ENCODE assay signal across 9 cellular contexts in the genomic region with DNA sequence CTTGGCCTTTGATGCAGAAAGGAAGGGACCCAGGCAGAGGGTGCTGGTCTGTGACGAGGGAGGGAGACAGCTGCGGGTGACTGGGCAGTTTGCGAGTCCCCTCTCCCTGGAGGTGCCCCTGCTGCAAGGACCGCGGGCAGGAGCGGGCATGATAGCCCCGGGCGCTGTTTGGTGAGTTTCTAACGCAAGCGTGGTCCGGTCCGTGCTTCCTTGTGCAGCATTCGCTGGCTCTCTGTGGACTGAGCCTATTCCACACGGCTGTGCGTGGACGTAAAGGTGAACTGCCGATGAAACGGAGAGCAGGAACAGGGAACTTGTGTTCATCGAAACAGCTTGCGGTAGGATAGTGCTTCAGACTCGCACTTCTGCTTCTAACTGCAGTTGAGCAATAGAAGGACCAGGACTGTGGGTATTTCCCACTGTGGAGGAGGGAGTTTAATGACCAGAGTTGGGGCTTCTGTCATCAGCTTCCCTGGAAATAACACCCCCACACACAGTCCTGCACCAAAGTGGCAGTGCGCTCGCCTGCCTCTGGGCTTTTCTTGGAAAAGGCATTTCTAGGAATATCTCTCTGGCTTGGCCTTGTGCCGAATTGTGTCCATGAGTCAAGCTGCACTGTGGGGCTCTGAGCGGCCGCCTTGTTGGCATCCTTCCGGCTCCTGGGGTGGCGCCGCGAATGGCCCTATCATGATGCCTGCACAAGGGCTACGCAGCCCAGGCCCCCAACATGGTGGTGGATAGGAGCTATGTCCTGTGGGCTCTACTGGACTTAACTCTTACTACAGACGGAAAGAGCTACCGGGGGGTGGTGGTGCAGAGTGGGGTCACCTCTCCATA. TPM values are rescaled to one million over a fixed set of nuclear protein-coding genes. Genes with fewer than 3 reads are reported as not detected.
DNase-seq lines count a peak whose midpoint lies in the region; ATAC-seq, FAIRE-seq and TF ChIP-seq lines count a peak whose summit lies in the region.
"Had no signal": no experiment of that assay in that cellular context is flagged by ENCODE, and none has a peak within 500 bp of the region (broad histone marks: within the 10 kb centered on the region; RNA-seq: fewer than 3 reads in every experiment).

No MANE protein-coding gene starts in this region.

- H3K4me3 Mint-ChIP-seq in activated T-helper 2 cell treated with anti-CD3 and anti-CD28 coated beads, Interferon-gamma antibody, Interleukin-2, Interleukin-4, amounts not matched to agents 10 μg/mL and 5 μg/mL and 100 μg/mL, durations not matched to agents 14 hours and 24 hours and 36 hours (ENCODE audit: low read depth): no peak overlapping the region

- H3K36me3 ChIP-seq in neutrophil: peaks cover under 1% of the 10 kb centered on the region

- peak overlapping the region; percentile 14 to 18 for H3K4me3 ChIP-seq in neutrophil (ENCODE audit: low read depth in 1 of 2, low read length in 1 of 2)

- no peak for DNase-seq in activated T-helper 2 cell treated with anti-CD3 and anti-CD28 coated beads, Interferon-gamma antibody, Interleukin-2, Interleukin-4, amounts not matched to agents 10 μg/mL and 5 μg/mL and 100 μg/mL, durations not matched to agents 14 hours and 24 hours and 36 hours (ENCODE audit: low spot score)
- DNase-seq in urothelium cell line (ENCODE audit: low spot score): no peak
- no peak for DNase-seq in T-helper 1 cell
- no peak for DNase-seq in hepatic stellate cell (ENCODE audit: low spot score)
- DNase-seq in GDM1 (lab: John Stamatoyannopoulos, UW): no peak
- DNase-seq: dermis blood vessel endothelial cell had no signal

- H3K9me3 ChIP-seq in neutrophil: no peaks in the 10 kb centered on the region

- no peaks in the 10 kb centered on the region for H3K27me3 ChIP-seq in neutrophil

- ATAC-seq in GM18861 (IDR thresholded peaks at IDR 0.05; ENCODE audit: unreplicated experiment) (peak; percentile 16), HG02678 (IDR thresholded peaks at IDR 0.05; ENCODE audit: unreplicated experiment) (peak; percentile 38)

- peaks cover 10% of the 10 kb centered on the region for H3K36me3 Mint-ChIP-seq in activated T-helper 2 cell treated with anti-CD3 and anti-CD28 coated beads, Interferon-gamma antibody, Interleukin-2, Interleukin-4, amounts not matched to agents 10 μg/mL and 5 μg/mL and 100 μg/mL, durations not matched to agents 14 hours and 24 hours and 36 hours (ENCODE audit: low read depth)

- peak overlapping the region; percentile 17 for H3K27ac Mint-ChIP-seq in activated T-helper 2 cell treated with anti-CD3 and anti-CD28 coated beads, Interferon-gamma antibody, Interleukin-2, Interleukin-4, amounts not matched to agents 10 μg/mL and 5 μg/mL and 100 μg/mL, durations not matched to agents 14 hours and 24 hours and 36 hours

- FAIRE-seq in urothelium cell line (lab: Jason Lieb, UNC): no peak

- intact Hi-C loops in activated T-helper 2 cell treated with anti-CD3 and anti-CD28 coated beads, Interferon-gamma antibody, Interleukin-2, Interleukin-4, amounts not matched to agents 10 μg/mL and 5 μg/mL and 100 μg/mL, durations not matched to agents 14 hours and 24 hours and 36 hours (cut with micrococcal nuclease): no loop called here

- TF ChIP-seq CTCF in neutrophil (IDR thresholded peaks at IDR 0.05): no peak

- peaks cover 62% of the 10 kb centered on the region for H3K4me1 Mint-ChIP-seq in activated T-helper 2 cell treated with anti-CD3 and anti-CD28 coated beads, Interferon-gamma antibody, Interleukin-2, Interleukin-4, amounts not matched to agents 10 μg/mL and 5 μg/mL and 100 μg/mL, durations not matched to agents 14 hours and 24 hours and 36 hours (ENCODE audit: low read depth)

- no peaks in the 10 kb centered on the region for H3K27me3 Mint-ChIP-seq in activated T-helper 2 cell treated with anti-CD3 and anti-CD28 coated beads, Interferon-gamma antibody, Interleukin-2, Interleukin-4, amounts not matched to agents 10 μg/mL and 5 μg/mL and 100 μg/mL, durations not matched to agents 14 hours and 24 hours and 36 hours (ENCODE audit: low read depth)

- H3K4me1 ChIP-seq in neutrophil (ENCODE audit: control insufficient read depth in 1 of 2, insufficient read depth in 1 of 2, low read depth in 1 of 2, low read length in 1 of 2): peaks cover 58 to 59% of the 10 kb centered on the region in 2 experiments

- H3K9me3 Mint-ChIP-seq in activated T-helper 2 cell treated with anti-CD3 and anti-CD28 coated beads, Interferon-gamma antibody, Interleukin-2, Interleukin-4, amounts not matched to agents 10 μg/mL and 5 μg/mL and 100 μg/mL, durations not matched to agents 14 hours and 24 hours and 36 hours: no peaks in the 10 kb centered on the region

- H3K27ac ChIP-seq in neutrophil: peak overlapping the region; percentile 73

RNA-seq across cellular contexts. Expression of a gene that starts 48.9 kb away (rescaled TPM):
- 27.5 and 28.6 TPM in 2 replicates for total RNA-seq in activated T-helper 2 cell treated with anti-CD3 and anti-CD28 coated beads, Interferon-gamma antibody, Interleukin-2, Interleukin-4, amounts not matched to agents 10 μg/mL and 5 μg/mL and 100 μg/mL, durations not matched to agents 14 hours and 24 hours and 36 hours

RNA-seq across cellular contexts. Expression of a gene that starts 50.3 kb away (rescaled TPM):
- total RNA-seq in activated T-helper 2 cell treated with anti-CD3 and anti-CD28 coated beads, Interferon-gamma antibody, Interleukin-2, Interleukin-4, amounts not matched to agents 10 μg/mL and 5 μg/mL and 100 μg/mL, durations not matched to agents 14 hours and 24 hours and 36 hours: 1,053 and 1,062 TPM in 2 replicates
- total RNA-seq: dermis blood vessel endothelial cell had no signal
